8 cellular contexts compared by ENCODE assay signal in the genomic region with DNA sequence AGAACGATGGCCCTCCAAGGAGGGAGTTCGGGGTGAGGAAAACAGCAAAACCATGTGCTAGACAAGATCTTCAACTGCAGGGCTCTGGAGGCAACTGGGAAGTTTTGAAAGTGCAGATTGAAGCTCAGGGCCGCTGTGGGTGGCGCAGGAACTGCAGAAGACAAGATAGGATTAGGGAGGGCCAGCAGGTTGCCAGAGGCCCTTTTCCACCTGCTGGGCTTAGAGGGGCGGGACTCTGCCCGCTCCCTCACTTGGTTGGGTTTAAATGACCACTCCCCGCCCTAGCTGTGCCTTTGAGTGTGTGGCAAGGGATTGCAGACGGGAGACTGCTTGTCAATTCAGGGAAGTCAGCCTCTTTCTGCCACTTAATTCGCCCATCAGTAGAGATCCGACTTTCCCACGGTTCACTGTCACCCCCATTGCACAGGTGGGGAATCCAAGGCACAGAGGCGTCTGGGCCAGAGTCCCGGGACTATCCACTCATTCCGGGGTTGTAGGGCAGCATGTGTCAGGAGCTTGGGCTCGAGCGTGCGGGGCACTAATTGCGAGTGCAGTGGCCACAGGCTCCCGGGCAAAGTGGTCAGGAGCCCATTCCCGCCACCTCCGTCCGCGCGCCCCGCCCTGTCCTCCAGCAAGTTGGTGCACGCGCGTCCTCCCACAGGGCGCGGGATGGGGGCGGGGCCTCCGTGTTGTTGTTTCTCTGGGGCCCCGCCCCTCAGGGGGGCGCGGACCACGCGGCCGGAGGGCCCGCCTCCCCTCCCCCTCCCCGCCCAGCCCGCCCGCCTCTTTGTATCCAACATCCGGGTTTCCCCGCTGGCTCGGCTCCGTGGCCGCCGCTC. TPM values are rescaled to one million over a fixed set of nuclear protein-coding genes. Genes with fewer than 3 reads are reported as not detected.
A peak's percentile ranks its signal among the peaks of the same experiment; 100 is the strongest.
DNase-seq lines count a peak whose midpoint lies in the region; ATAC-seq and TF ChIP-seq lines count a peak whose summit lies in the region.

A gene (plus strand): TSS at position 816 of the 839 bp plus-strand sequence. CDS start 433 bp downstream, outside the sequence.

- H3K27me3 Mint-ChIP-seq in IgD-negative memory B cell: peaks cover 13% of the 10 kb centered on the region
- H3K27me3 Mint-ChIP-seq in activated T-helper 1 cell treated with anti-CD3 and anti-CD28 coated beads, Interleukin-12 subunit alpha, Interleukin-12 subunit beta, Interleukin-2, Interleukin-4 antibody, amounts not matched to agents 30 ng/mL and 10 ng/mL and 1 ng/mL, durations not matched to agents 14 hours and 24 hours and 36 hours (ENCODE audit: insufficient read depth): peaks cover 15% of the 10 kb centered on the region
- H3K27me3 Mint-ChIP-seq in naive B cell: peaks cover 25 to 35% (median 32%) of the 10 kb centered on the region in 3 donors

- H3K36me3 Mint-ChIP-seq in IgD-negative memory B cell: no peaks in the 10 kb centered on the region
- H3K36me3 Mint-ChIP-seq in activated T-helper 1 cell treated with anti-CD3 and anti-CD28 coated beads, Interleukin-12 subunit alpha, Interleukin-12 subunit beta, Interleukin-2, Interleukin-4 antibody, amounts not matched to agents 30 ng/mL and 10 ng/mL and 1 ng/mL, durations not matched to agents 14 hours and 24 hours and 36 hours (ENCODE audit: low read depth): no peaks in the 10 kb centered on the region
- H3K36me3 Mint-ChIP-seq in naive B cell: no peaks in the 10 kb centered on the region

- peak within 1 kb of the TSS; percentile 75 for H3K4me3 ChIP-seq in BE2C (ENCODE audit: low read depth, low read length)
- H3K4me3 ChIP-seq in Panc1 (ENCODE audit: low read depth in 2 of 2, low read length in 2 of 2): peak within 1 kb of the TSS; percentile 56 to 66

- ATAC-seq in GM21367 (IDR thresholded peaks at IDR 0.05; ENCODE audit: unreplicated experiment) (peak; percentile 51), Panc1 (peak; percentile 77), naive B cell (ENCODE audit: low read depth in 2 of 2) (peak; percentile 46 to 52)

- TF ChIP-seq CTCF in BE2C (IDR thresholded peaks at IDR 0.05; ENCODE audit: low read depth, low read length): no peak
- TF ChIP-seq CTCF in Panc1 (IDR thresholded peaks at IDR 0.05): no peak

- H3K27ac Mint-ChIP-seq in IgD-negative memory B cell: peak within 1 kb of the TSS; percentile 33 to 78 (median 70)
- peak within 1 kb of the TSS; percentile 80 for H3K27ac Mint-ChIP-seq in activated T-helper 1 cell treated with anti-CD3 and anti-CD28 coated beads, Interleukin-12 subunit alpha, Interleukin-12 subunit beta, Interleukin-2, Interleukin-4 antibody, amounts not matched to agents 30 ng/mL and 10 ng/mL and 1 ng/mL, durations not matched to agents 14 hours and 24 hours and 36 hours
- peak within 1 kb of the TSS in 4 of 6 donors; percentile 41 to 89 (median 56) for H3K27ac Mint-ChIP-seq in naive B cell

- H3K4me1 Mint-ChIP-seq in IgD-negative memory B cell (peaks cover 0 to 13% (median 8%) of the 10 kb centered on the region in 3 donors), naive B cell (peaks cover 8 to 19% (median 14%) of the 10 kb centered on the region in 3 donors)
- H3K4me1 Mint-ChIP-seq in activated T-helper 1 cell treated with anti-CD3 and anti-CD28 coated beads, Interleukin-12 subunit alpha, Interleukin-12 subunit beta, Interleukin-2, Interleukin-4 antibody, amounts not matched to agents 30 ng/mL and 10 ng/mL and 1 ng/mL, durations not matched to agents 14 hours and 24 hours and 36 hours (ENCODE audit: low read depth): peaks cover 10% of the 10 kb centered on the region

- H3K4me3 Mint-ChIP-seq in IgD-negative memory B cell (peak within 1 kb of the TSS; percentile 92 to 98 (median 96)), naive B cell (peak within 1 kb of the TSS; percentile 88 to 96 (median 95))
- peak within 1 kb of the TSS; percentile 97 for H3K4me3 Mint-ChIP-seq in activated T-helper 1 cell treated with anti-CD3 and anti-CD28 coated beads, Interleukin-12 subunit alpha, Interleukin-12 subunit beta, Interleukin-2, Interleukin-4 antibody, amounts not matched to agents 30 ng/mL and 10 ng/mL and 1 ng/mL, durations not matched to agents 14 hours and 24 hours and 36 hours

- H3K9me3 Mint-ChIP-seq in IgD-negative memory B cell (peaks cover 0 to 6% (median 0%) of the 10 kb centered on the region in 3 donors), naive B cell (no peaks in the 10 kb centered on the region)
- H3K9me3 Mint-ChIP-seq in activated T-helper 1 cell treated with anti-CD3 and anti-CD28 coated beads, Interleukin-12 subunit alpha, Interleukin-12 subunit beta, Interleukin-2, Interleukin-4 antibody, amounts not matched to agents 30 ng/mL and 10 ng/mL and 1 ng/mL, durations not matched to agents 14 hours and 24 hours and 36 hours: peaks cover 5% of the 10 kb centered on the region

- in situ Hi-C loops in Panc1 (cut with HindIII; ENCODE audit: low pct_unique_long_range_greater_than_20kb, low sequenced_read_pairs): no loop called here

- no TSS peak for BruUV-seq in Panc1 (replicated peaks; lab: Mats Ljungman, UMichigan)

- H3K4me1 ChIP-seq in BE2C (peaks cover 6% of the 10 kb centered on the region; the same call in 1 of the 2 replicates), Panc1 (ENCODE audit: control insufficient read depth, insufficient read depth, low read length) (no peaks in the 10 kb centered on the region)

- H3K27me3 ChIP-seq in BE2C (no peaks in the 10 kb centered on the region), Panc1 (ENCODE audit: control insufficient read depth, insufficient read depth, low read length) (no peaks in the 10 kb centered on the region)

- 0 out of 2 replicates have a peak within 1 kb of the TSS, but pooled peaks have one; percentile 23 for H3K27ac ChIP-seq in Panc1 (ENCODE audit: low read length)

- POLR2A ChIA-PET in Panc1 (lab: Charles Lee): no interaction called here

- CTCF ChIA-PET in Panc1 (lab: Charles Lee): no interaction called here

- DNase-seq in BE2C (peak; percentile 85), Panc1 (ENCODE audit: low read depth, low spot score) (no peak), fibroblast of gingiva (ENCODE audit: low read depth) (peak; percentile 66), naive B cell (peak; percentile 20)
- DNase-seq in activated T-helper 1 cell treated with anti-CD3 and anti-CD28 coated beads, Interleukin-12 subunit alpha, Interleukin-12 subunit beta, Interleukin-2, Interleukin-4 antibody, amounts not matched to agents 30 ng/mL and 10 ng/mL and 1 ng/mL, durations not matched to agents 14 hours and 24 hours and 36 hours (ENCODE audit: low spot score): peak; percentile 66
- DNase-seq in stimulated activated CD8-positive, alpha-beta memory T cell treated with anti-CD3 and anti-CD28 coated beads, Interleukin-7, amount 100 ng/mL, for 48 hours (ENCODE audit: extremely low read depth in 1 of 2, low read depth in 1 of 2): peak; percentile 41 to 46

- intact Hi-C loops in Panc1 (cut with micrococcal nuclease; ENCODE audit: unreplicated experiment): no loop called here
- intact Hi-C loops in activated T-helper 1 cell treated with anti-CD3 and anti-CD28 coated beads, Interleukin-12 subunit alpha, Interleukin-12 subunit beta, Interleukin-2, Interleukin-4 antibody, amounts not matched to agents 30 ng/mL and 10 ng/mL and 1 ng/mL, durations not matched to agents 14 hours and 24 hours and 36 hours (cut with micrococcal nuclease): loop anchor here (1.0 to 10.0 kb wide), 5 partner anchors 107 to 461 kb away; a partner anchor contains a TSS

- H3K9me3 ChIP-seq in BE2C: no peaks in the 10 kb centered on the region
- H3K9me3 ChIP-seq in Panc1 (ENCODE audit: control insufficient read depth, insufficient read depth, low read depth, low read length): no peaks in the 10 kb centered on the region

- H3K36me3 ChIP-seq in BE2C (no peaks in the 10 kb centered on the region), Panc1 (ENCODE audit: control insufficient read depth, insufficient read depth, low read length) (no peaks in the 10 kb centered on the region)

RNA-seq across cellular contexts. Expression of the gene that starts here (rescaled TPM):
- polyA plus RNA-seq in BE2C (2012; ENCODE audit: insufficient read depth, insufficient read length, low read depth): 3.8 TPM
- not detected for polyA plus RNA-seq in IgD-negative memory B cell
- 2.8 TPM for total RNA-seq in Panc1 (2021; ENCODE audit: unreplicated experiment)
- 1.5 TPM for polyA plus RNA-seq in Panc1 (2012; ENCODE audit: insufficient read length)
- total RNA-seq in activated T-helper 1 cell treated with anti-CD3 and anti-CD28 coated beads, Interleukin-12 subunit alpha, Interleukin-12 subunit beta, Interleukin-2, Interleukin-4 antibody, amounts not matched to agents 30 ng/mL and 10 ng/mL and 1 ng/mL, durations not matched to agents 14 hours and 24 hours and 36 hours: 10.4 and 10.5 TPM in 2 replicates
- polyA plus RNA-seq in naive B cell (ENCODE audit: low read depth in 6 of 6): under 1 TPM in 5 of 6 donors, not detected in 1; 0.03 to 0.19 (median 0.05) TPM

Comparison
In these comparisons a context has a peak if more than half of its experiments do, and no peak if none do; other contexts are left out.
1. Peak in DNase-seq and ATAC-seq in naive B cell; RNA of the gene not detected or under 1 TPM.